In genomic region chr2:131413148-131413747, GRCh38 we compare ENCODE assay signal across 8 cellular contexts. TPM values are rescaled to one million over a fixed set of nuclear protein-coding genes. Genes with fewer than 3 reads are reported as not detected.
DNase-seq lines count a peak whose midpoint lies in the region; ATAC-seq and TF ChIP-seq lines count a peak whose summit lies in the region.

No MANE protein-coding gene starts in this region.

- H3K4me3 ChIP-seq in AG10803 (ENCODE audit: low read length) (no peak overlapping the region), GM12865 (ENCODE audit: low read depth, low read length) (no peak overlapping the region), WERI-Rb-1 (ENCODE audit: low read depth, low read length) (no peak overlapping the region)

- no peaks in the 10 kb centered on the region for H3K27me3 ChIP-seq in WERI-Rb-1 (ENCODE audit: insufficient read depth, low read depth, severe bottlenecking)

- H3K27ac ChIP-seq in WERI-Rb-1 = no peak overlapping the region

- TF ChIP-seq CTCF in AG10803 (conservative IDR thresholded peaks at IDR 0.05; ENCODE audit: low read length) = peak; percentile 79
- TF ChIP-seq CTCF in GM12865 (IDR thresholded peaks at IDR 0.05; ENCODE audit: insufficient read depth, low read depth, low read length, missing control alignments) = peak; percentile 67
- TF ChIP-seq CTCF in WERI-Rb-1 (IDR thresholded peaks at IDR 0.05; ENCODE audit: low read depth, low read length) = peak; percentile 56

- no peaks in the 10 kb centered on the region for H3K9me3 ChIP-seq in WERI-Rb-1 (ENCODE audit: severe bottlenecking)

- no peaks in the 10 kb centered on the region for H3K36me3 ChIP-seq in WERI-Rb-1

- DNase-seq in AG10803 (ENCODE audit: low read depth) = peak; percentile 53
- peak; percentile 74 for DNase-seq in GM12865 (ENCODE audit: low read depth)
- DNase-seq in NCI-H2029 treated with DMSO at 0.1 percent for 48 hours (lab: John Stamatoyannopoulos, UW) = peak; percentile 55
- no peak for DNase-seq in WERI-Rb-1
- peak; percentile 62 for DNase-seq in glomerular endothelial cell (ENCODE audit: extremely low read depth, low read depth, low spot score)
- DNase-seq in renal cortical epithelial cell (ENCODE audit: low read depth) = peak; percentile 56
- no peak for DNase-seq in T-helper 9 cell

- peak; percentile 74 for ATAC-seq in HG02870 (IDR thresholded peaks at IDR 0.05; ENCODE audit: unreplicated experiment)

RNA-seq across cellular contexts. Expression of gene RAB6D, which starts 49.3 kb away (rescaled TPM):
- total RNA-seq in glomerular endothelial cell (not detected in 2 replicates), renal cortical epithelial cell (0.10 TPM in 1 of 2 replicates, not detected in the other)

Comparison
In these comparisons a context has a peak if more than half of its experiments do, and no peak if none do; other contexts are left out.
1. DNase-seq: peak in AG10803 (single experiment), GM12865 (single experiment), NCI-H2029 treated with DMSO at 0.1 percent for 48 hours (single experiment), glomerular endothelial cell (single experiment) and renal cortical epithelial cell (single experiment); none in WERI-Rb-1 (single experiment) and T-helper 9 cell (single experiment).
2. Peak in every context shown above with its lines, with median percentiles within 50 percentile points of each other: CTCF ChIP-seq.